In the genomic region with DNA sequence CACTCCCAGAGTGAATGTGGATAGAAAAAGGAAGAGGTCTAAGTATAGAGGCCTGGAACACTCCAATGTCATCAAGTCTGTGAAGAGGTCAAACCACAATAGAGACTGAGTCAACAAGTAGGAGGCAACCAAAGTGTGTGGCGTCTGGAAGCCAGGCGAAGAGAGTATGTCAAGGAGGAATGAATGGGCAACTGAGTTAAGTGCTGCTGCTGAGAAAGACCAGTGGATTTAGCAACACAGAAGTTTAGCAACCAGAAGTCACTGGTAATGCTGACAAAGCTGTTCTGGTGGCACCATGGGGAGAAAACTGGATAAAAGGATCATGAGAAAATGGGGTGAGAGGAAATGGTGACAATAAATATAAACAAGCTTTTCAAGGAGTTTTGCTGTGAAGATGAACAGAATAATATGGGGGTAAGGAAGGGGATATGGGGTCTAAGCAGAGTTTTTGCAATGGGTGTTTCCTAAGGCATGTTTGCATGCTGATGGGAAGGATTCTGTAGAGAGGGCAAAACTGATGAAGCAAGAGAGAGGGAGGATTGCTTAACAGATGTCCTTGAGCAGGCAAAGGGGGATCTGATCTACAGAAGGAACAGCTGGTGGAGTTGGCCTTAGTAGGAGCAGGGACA, we compare ENCODE assay signal across 9 cellular contexts. TPM values are rescaled to one million over a fixed set of nuclear protein-coding genes. Genes with fewer than 3 reads are reported as not detected.
DNase-seq lines count a peak whose midpoint lies in the region; TF ChIP-seq lines count a peak whose summit lies in the region.
"Had no signal": no experiment of that assay in that cellular context is flagged by ENCODE, and none has a peak within 500 bp of the region (broad histone marks: within the 10 kb centered on the region; RNA-seq: fewer than 3 reads in every experiment).

No MANE protein-coding gene starts in this region.

- no peaks in the 10 kb centered on the region for H3F3A ChIP-seq in MM.1S (ENCODE audit: insufficient read depth, low read length)

- no peak for TF ChIP-seq POLR2A in Peyer's patch (IDR thresholded peaks at IDR 0.05)

- H3K4me1 ChIP-seq in right atrium auricular region (peaks cover 0 to 32% of the 10 kb centered on the region in 2 donors), Peyer's patch (no peaks in the 10 kb centered on the region), MM.1S (ENCODE audit: low read length) (no peaks in the 10 kb centered on the region)

- DNase-seq in AG04449 (ENCODE audit: low read depth, low spot score) (peak; percentile 77), HCEC 1CT (peak; percentile 95), SK-MEL-5 (ENCODE audit: low read depth, low spot score) (peak; percentile 81), right atrium auricular region (ENCODE audit: low spot score) (peak; percentile 72), Peyer's patch (no peak), activated gamma-delta T cell treated with Interleukin-2 at 50 U/mL for 16 hours (no peak), MM.1S (no peak), NCI-H2196 (lab: John Stamatoyannopoulos, UW; ENCODE audit: unreplicated experiment) (no peak)
- DNase-seq: NK-92 treated with Interleukin-12 subunit alpha and Interleukin-12 subunit beta, amount 100 ng/mL, for 24 hours had no signal

- H3K36me3 ChIP-seq in right atrium auricular region = peaks cover 5% of the 10 kb centered on the region
- no peaks in the 10 kb centered on the region for H3K36me3 ChIP-seq in Peyer's patch
- no peaks in the 10 kb centered on the region for H3K36me3 ChIP-seq in MM.1S (replicated peaks; ENCODE audit: insufficient read depth, low read length)

- in situ Hi-C loops in SK-MEL-5 (cut with HindIII; ENCODE audit: low pct_unique_long_range_greater_than_20kb, low sequenced_read_pairs) = no loop called here

- no peak overlapping the region for H2AFZ ChIP-seq in MM.1S (ENCODE audit: low read length)

- TF ChIP-seq CTCF in AG04449 (IDR thresholded peaks at IDR 0.05; ENCODE audit: insufficient read depth, low read length, missing control alignments) = no peak
- no peak for TF ChIP-seq CTCF in right atrium auricular region (IDR thresholded peaks at IDR 0.05)
- TF ChIP-seq CTCF in Peyer's patch (IDR thresholded peaks at IDR 0.05) = no peak
- no peak for TF ChIP-seq CTCF in MM.1S (IDR thresholded peaks at IDR 0.05; ENCODE audit: low read length)

- CTCF ChIA-PET in AG04449 (lab: Yijun Ruan, JAX) = interaction anchor here (1.0 to 5.4 kb wide), 3 partner anchors 18 to 143 kb away, joined by 3 to 49 read pairs (median 3); no protein-coding TSS in a partner anchor

- H3K9me3 ChIP-seq in right atrium auricular region (no peaks in the 10 kb centered on the region), Peyer's patch (no peaks in the 10 kb centered on the region), MM.1S (replicated peaks; ENCODE audit: insufficient read depth, low read length) (no peaks in the 10 kb centered on the region)

- H3K9me2 ChIP-seq in MM.1S (replicated peaks; ENCODE audit: insufficient read depth, low read length) = no peaks in the 10 kb centered on the region

- H3K27ac ChIP-seq in right atrium auricular region (peak overlapping the region in 1 of 2 donors; percentile 14), Peyer's patch (no peak overlapping the region), MM.1S (ENCODE audit: low read length) (no peak overlapping the region)

- H3K4me3 ChIP-seq in AG04449 (ENCODE audit: low read depth, low read length) (no peak overlapping the region), right atrium auricular region (no peak overlapping the region), Peyer's patch (no peak overlapping the region), MM.1S (ENCODE audit: low read length) (no peak overlapping the region)

- no peaks in the 10 kb centered on the region for H4K20me1 ChIP-seq in MM.1S (ENCODE audit: insufficient read depth, low read length)

- H3K27me3 ChIP-seq in right atrium auricular region = no peaks in the 10 kb centered on the region
- H3K27me3 ChIP-seq in Peyer's patch = no peaks in the 10 kb centered on the region
- H3K27me3 ChIP-seq in MM.1S (replicated peaks; ENCODE audit: insufficient read depth, low read length) = no peaks in the 10 kb centered on the region

- POLR2A ChIA-PET in AG04449 (lab: Yijun Ruan, JAX) = no interaction called here

- no peak overlapping the region for H3K4me2 ChIP-seq in MM.1S (ENCODE audit: low read depth, low read length)

- no peak overlapping the region for H3K9ac ChIP-seq in MM.1S (ENCODE audit: low read length)

- no peaks in the 10 kb centered on the region for H3K79me2 ChIP-seq in MM.1S (ENCODE audit: low read length)

RNA-seq across cellular contexts. Expression of a gene that starts 38.4 kb away (rescaled TPM):
- 57.2 and 60.6 TPM in 2 replicates for total RNA-seq in SK-MEL-5 (2014; rRNA removed; shearing (Covaris generic))
- polyA plus RNA-seq in SK-MEL-5 (2015; cell fraction: cytosol; rRNA removed) = 50.5 and 56.0 TPM in 2 replicates
- 31.8 and 34.7 TPM in 2 replicates for polyA plus RNA-seq in SK-MEL-5 (2015; cell fraction: nucleus; rRNA removed)
- total RNA-seq in right atrium auricular region = 100 to 1,000 TPM in 1 of 2 donors, 10 to 100 TPM in 1; 79.1 to 148 TPM
- total RNA-seq in Peyer's patch = 1 to 10 TPM in 3 of 4 donors, not detected in 1; 2.3 to 3.2 (median 2.5) TPM

Comparison
In these comparisons a context has a peak if more than half of its experiments do, and no peak if none do; other contexts are left out.
1. DNase-seq: peak in AG04449 (single experiment), HCEC 1CT (single experiment), SK-MEL-5 (single experiment) and right atrium auricular region (single experiment); none in Peyer's patch (0 of 3), activated gamma-delta T cell treated with Interleukin-2 at 50 U/mL for 16 hours (single experiment), MM.1S (single experiment) and NCI-H2196 (single experiment).
2. RNA of a gene that starts 38.4 kb away (total RNA-seq): 79.1 to 148 TPM in right atrium auricular region and 57.2 to 60.6 TPM in SK-MEL-5; 2.3 to 3.2 TPM in Peyer's patch; every median in the first group is over 10 times any median in the second.